In the genomic region with DNA sequence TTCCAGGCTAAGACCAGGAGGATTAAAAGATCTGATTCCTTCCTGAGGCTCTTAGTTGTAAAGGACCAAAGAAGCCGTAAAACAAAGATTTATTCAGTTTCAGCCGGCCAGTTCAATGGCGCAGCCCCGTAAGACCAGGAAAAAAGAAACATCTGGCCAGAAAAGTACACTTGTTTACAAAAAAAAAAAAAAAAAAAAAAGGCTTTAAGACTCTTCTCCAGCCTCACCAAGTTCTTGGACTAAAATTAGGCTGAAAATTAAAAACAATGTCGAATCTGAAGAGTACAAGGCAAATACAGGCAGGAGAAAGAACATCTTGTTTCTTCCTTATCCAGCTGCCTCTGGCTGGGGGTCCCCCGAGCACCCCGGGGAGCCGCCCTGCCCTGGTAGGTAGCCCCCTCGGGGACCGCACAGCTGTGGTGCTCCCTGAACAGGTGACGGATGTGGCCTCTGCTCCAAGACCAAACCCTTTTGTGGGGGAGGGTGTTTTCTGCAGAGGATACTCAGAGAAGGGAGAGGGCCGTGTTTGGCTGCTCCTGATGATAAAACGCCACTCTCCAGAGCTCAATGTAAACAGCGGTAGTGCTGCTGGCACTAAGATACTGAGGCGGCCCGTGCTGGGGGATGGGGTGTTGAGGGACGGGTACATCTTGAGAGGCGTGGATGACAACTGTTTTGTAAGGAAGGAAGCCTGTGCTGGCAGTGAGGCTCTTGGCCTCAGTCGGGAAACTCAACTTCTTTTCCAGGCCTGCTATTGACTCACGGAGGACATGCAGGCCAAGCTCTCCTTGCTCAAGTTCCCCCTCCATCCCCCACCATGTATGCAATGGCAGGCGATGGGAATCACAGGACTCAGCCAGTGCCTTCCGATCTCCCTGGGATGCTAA, we compare ENCODE assay signal across 11 cellular contexts.
DNase-seq lines count a peak whose midpoint lies in the region; ATAC-seq, FAIRE-seq and TF ChIP-seq lines count a peak whose summit lies in the region.
"Had no signal": no experiment of that assay in that cellular context is flagged by ENCODE, and none has a peak within 500 bp of the region (broad histone marks: within the 10 kb centered on the region; RNA-seq: fewer than 3 reads in every experiment).

No MANE protein-coding gene starts in this region.

- H3K36me3 ChIP-seq in suprapubic skin (no peaks in the 10 kb centered on the region), Caco-2 (ENCODE audit: control insufficient read depth, insufficient read depth, low read length) (no peaks in the 10 kb centered on the region)
- no peaks in the 10 kb centered on the region for H3K36me3 ChIP-seq in CD8-positive, alpha-beta memory T cell (ENCODE audit: insufficient read depth, low read length)

- H3K36me3 Mint-ChIP-seq in mesothelial cell of epicardium (no peaks in the 10 kb centered on the region), Caco-2 (ENCODE audit: insufficient read depth, unreplicated experiment) (no peaks in the 10 kb centered on the region)
- no peaks in the 10 kb centered on the region for H3K36me3 Mint-ChIP-seq in CD8-positive, alpha-beta memory T cell

- peak; percentile 26 for DNase-seq in NCI-H1092 (lab: John Stamatoyannopoulos, UW)
- no peak for DNase-seq in mesothelial cell of epicardium (ENCODE audit: low spot score in 2 of 2, unreplicated experiment in 2 of 2)
- peak in 1 of 2 donors; percentile 82 for DNase-seq in suprapubic skin (ENCODE audit: low spot score in 2 of 2)
- no peak for DNase-seq in Caco-2
- no peak for DNase-seq in CD8-positive, alpha-beta memory T cell
- DNase-seq in stimulated activated CD4-positive, alpha-beta T cell treated with anti-CD3 and anti-CD28 coated beads, Interleukin-15, amount 100 ng/mL, for 24 hours = no peak
- DNase-seq: mammary epithelial cell; NCI-H446 treated with DMSO at 0.1 percent for 48 hours; stimulated activated CD4-positive, alpha-beta T cell treated with anti-CD3 and anti-CD28 coated beads, Interleukin-1b, Interleukin-23, amount 100 ng/mL, for 48 hours had no signal

- peak overlapping the region; percentile 78 for H3K27ac ChIP-seq in suprapubic skin
- H3K27ac ChIP-seq in CD8-positive, alpha-beta memory T cell (ENCODE audit: low read depth, low read length) = no peak overlapping the region

- no peak for TF ChIP-seq EP300 in suprapubic skin (IDR thresholded peaks at IDR 0.05)

- TF ChIP-seq POLR2A in suprapubic skin (IDR thresholded peaks at IDR 0.05) = no peak

- H3K4me1 ChIP-seq in suprapubic skin (peaks cover 22% of the 10 kb centered on the region), Caco-2 (no peaks in the 10 kb centered on the region)
- H3K4me1 ChIP-seq in CD8-positive, alpha-beta memory T cell (ENCODE audit: insufficient read depth, low read length) = no peaks in the 10 kb centered on the region

- peak overlapping the region; percentile 82 for H3K27ac Mint-ChIP-seq in mesothelial cell of epicardium
- H3K27ac Mint-ChIP-seq in Caco-2 (ENCODE audit: unreplicated experiment) = no peak overlapping the region
- H3K27ac Mint-ChIP-seq in CD8-positive, alpha-beta memory T cell = peak overlapping the region in 1 of 8 donors; percentile 8

- CTCF ChIA-PET in Caco-2 (lab: Charles Lee) = no interaction called here
- CTCF ChIA-PET in CD8-positive, alpha-beta memory T cell (lab: Charles Lee) = interaction anchor here (0.7 kb wide), 1 partner anchor 13 kb away, joined by 3 read pairs; no protein-coding TSS in a partner anchor

- POLR2A ChIA-PET in Caco-2 (lab: Charles Lee) = no interaction called here
- POLR2A ChIA-PET in CD8-positive, alpha-beta memory T cell (lab: Charles Lee) = no interaction called here

- intact Hi-C loops in Caco-2 (cut with micrococcal nuclease; ENCODE audit: unreplicated experiment) = no loop called here

- TF ChIP-seq CTCF in mesothelial cell of epicardium (IDR thresholded peaks at IDR 0.05; ENCODE audit: unreplicated experiment) (no peak), suprapubic skin (IDR thresholded peaks at IDR 0.05) (no peak), Caco-2 (IDR thresholded peaks at IDR 0.05; ENCODE audit: insufficient read depth in 1 of 2, low read depth in 1 of 2, low read length in 1 of 2, severe bottlenecking in 1 of 2, unreplicated experiment in 1 of 2) (no peak)

- BruUV-seq in Caco-2 (replicated peaks; lab: Mats Ljungman, UMichigan) = no TSS peak

- H3K27me3 ChIP-seq in suprapubic skin (peaks cover 15% of the 10 kb centered on the region), Caco-2 (replicated peaks; ENCODE audit: control insufficient read depth, insufficient read depth, low read length) (no peaks in the 10 kb centered on the region)
- H3K27me3 ChIP-seq in CD8-positive, alpha-beta memory T cell (ENCODE audit: insufficient read depth, low read length, poor library complexity, severe bottlenecking) = no peaks in the 10 kb centered on the region

- no peak overlapping the region for H3K4me3 Mint-ChIP-seq in mesothelial cell of epicardium
- no peak overlapping the region for H3K4me3 Mint-ChIP-seq in Caco-2 (ENCODE audit: unreplicated experiment)
- no peak overlapping the region for H3K4me3 Mint-ChIP-seq in CD8-positive, alpha-beta memory T cell

- no peak for ATAC-seq in HG03521 (IDR thresholded peaks at IDR 0.05; ENCODE audit: unreplicated experiment)

- peaks cover 36% of the 10 kb centered on the region for H3K4me1 Mint-ChIP-seq in mesothelial cell of epicardium
- no peaks in the 10 kb centered on the region for H3K4me1 Mint-ChIP-seq in Caco-2 (ENCODE audit: low read depth, unreplicated experiment)
- no peaks in the 10 kb centered on the region for H3K4me1 Mint-ChIP-seq in CD8-positive, alpha-beta memory T cell

- H3K9me3 Mint-ChIP-seq in mesothelial cell of epicardium (peaks cover 7% of the 10 kb centered on the region), Caco-2 (ENCODE audit: unreplicated experiment) (peaks cover 2% of the 10 kb centered on the region)
- peaks cover 0 to 6% (median 2%) of the 10 kb centered on the region in 5 donors for H3K9me3 Mint-ChIP-seq in CD8-positive, alpha-beta memory T cell

- H3K4me3 ChIP-seq in suprapubic skin (peak overlapping the region; percentile 11), Caco-2 (ENCODE audit: low read depth, low read length) (no peak overlapping the region)
- no peak overlapping the region for H3K4me3 ChIP-seq in CD8-positive, alpha-beta memory T cell (ENCODE audit: low read length)

- peak; percentile 91 for FAIRE-seq in endometrium (lab: Jason Lieb, UNC)

- H3K27me3 Mint-ChIP-seq in mesothelial cell of epicardium (ENCODE audit: low read depth) (no peaks in the 10 kb centered on the region), Caco-2 (ENCODE audit: insufficient read depth, unreplicated experiment) (no peaks in the 10 kb centered on the region)
- H3K27me3 Mint-ChIP-seq in CD8-positive, alpha-beta memory T cell = peaks cover 13 to 48% of the 10 kb centered on the region in 2 donors

- 60% methylated on average over 19 of the region's 22 CpGs for WGBS in suprapubic skin

- H3K9me3 ChIP-seq in suprapubic skin (no peaks in the 10 kb centered on the region), Caco-2 (0 out of 2 replicates have a peak, but pooled peaks cover 3% of the 10 kb centered on the region)
- no peaks in the 10 kb centered on the region for H3K9me3 ChIP-seq in CD8-positive, alpha-beta memory T cell (ENCODE audit: low read length)
